Comparison of ENCODE assay signal across 26 cellular contexts in genomic region chr17:59684967-59685366, GRCh38.
"Had no signal": no experiment of that assay in that cellular context is flagged by ENCODE, and none has a peak within 500 bp of the region (broad histone marks: within the 10 kb centered on the region; RNA-seq: fewer than 3 reads in every experiment).

No MANE protein-coding gene starts in this region.

- H3K4me3 Mint-ChIP-seq: activated naive CD8-positive, alpha-beta T cell; immature natural killer cell; mesothelial cell of epicardium; naive B cell; nephron progenitor cell; WTC11 had no signal

- H3K27ac Mint-ChIP-seq: activated naive CD8-positive, alpha-beta T cell; mesothelial cell of epicardium; nephron progenitor cell; WTC11 had no signal

- H3K27me3 Mint-ChIP-seq: activated naive CD8-positive, alpha-beta T cell; naive B cell had no signal

- H3K4me1 Mint-ChIP-seq: mesothelial cell of epicardium, nephron progenitor cell, WTC11 had no signal

- H3K36me3 ChIP-seq: ovary had no signal

- H3K9me3 Mint-ChIP-seq: immature natural killer cell, mesothelial cell of epicardium, naive B cell, nephron progenitor cell, WTC11 had no signal

- ATAC-seq: body of pancreas, esophagus mucosa, left colon, psoas muscle, WTC11 had no signal

- DNase-seq: activated CD4-positive, alpha-beta T cell treated with anti-CD3 and anti-CD28 coated beads, Interleukin-2, amount 50 U/mL, for 1 hour; activated CD8-positive, alpha-beta memory T cell treated with anti-CD3 and anti-CD28 coated beads, Interleukin-2, amount 50 U/mL, for 48 hours; activated effector memory CD4-positive, alpha-beta T cell treated with Interleukin-2 at 50 U/mL for 16 hours; activated naive CD4-positive, alpha-beta T cell treated with Interleukin-2 at 50 U/mL for 16 hours; anterior cingulate cortex; body of pancreas; cortex of kidney; foreskin fibroblast; head of caudate nucleus; hypothalamus; immature natural killer cell; kidney; left colon; naive B cell; nephron progenitor cell; ovary; psoas muscle; stimulated activated naive CD4-positive, alpha-beta T cell; T-helper 1 cell had no signal

- H3K4me1 ChIP-seq: body of pancreas, psoas muscle had no signal

- H3K4me3 ChIP-seq: body of pancreas, ovary, psoas muscle, tibial nerve had no signal

- H3K27me3 ChIP-seq: body of pancreas, ovary, tibial nerve had no signal

- FAIRE-seq: endothelial cell of umbilical vein, kidney, TTC549 had no signal

- H3K27ac ChIP-seq: body of pancreas, ovary, psoas muscle, tibial nerve had no signal

- H3K9me3 ChIP-seq: body of pancreas, ovary, psoas muscle, tibial nerve had no signal
